In genomic region chr11:46337626-46338345, GRCh38 we compare ENCODE assay signal across 26 cellular contexts. TPM values are rescaled to one million over a fixed set of nuclear protein-coding genes. Genes with fewer than 3 reads are reported as not detected.
DNase-seq lines count a peak whose midpoint lies in the region; ATAC-seq and TF ChIP-seq lines count a peak whose summit lies in the region.
"Had no signal": no experiment of that assay in that cellular context is flagged by ENCODE, and none has a peak within 500 bp of the region (broad histone marks: within the 10 kb centered on the region; RNA-seq: fewer than 3 reads in every experiment).

No MANE protein-coding gene starts in this region.

- CTCF ChIA-PET in activated CD4-positive, alpha-beta T cell treated with anti-CD3 and anti-CD28 coated beads for 36 hours (lab: Charles Lee), result interaction anchor here (0.9 to 10.2 kb wide), 2 partner anchors 8 to 10 kb away, joined by 3 to 139 read pairs; partner anchors contain the start of gene DGKZ

- H4K91ac ChIP-seq in H9 (ENCODE audit: insufficient read length, low read depth, low read length) (no peak overlapping the region), trophoblast cell (ENCODE audit: low read depth, low read length) (peak overlapping the region; percentile 41)

- H4K12ac ChIP-seq in trophoblast cell (ENCODE audit: low read depth, low read length), result no peak overlapping the region

- no peaks in the 10 kb centered on the region for H3K27me3 Mint-ChIP-seq in activated CD4-positive, alpha-beta T cell treated with anti-CD3 and anti-CD28 coated beads for 36 hours
- H3K27me3 Mint-ChIP-seq in H9 (ENCODE audit: low read depth), result peaks cover 25% of the 10 kb centered on the region
- H3K27me3 Mint-ChIP-seq in activated T-helper 1 cell treated with anti-CD3 and anti-CD28 coated beads, Interleukin-12 subunit alpha, Interleukin-12 subunit beta, Interleukin-2, Interleukin-4 antibody, amounts not matched to agents 30 ng/mL and 10 ng/mL and 1 ng/mL, durations not matched to agents 14 hours and 24 hours and 36 hours (ENCODE audit: insufficient read depth), result peaks cover 20% of the 10 kb centered on the region

- H3K56ac ChIP-seq in H9 (ENCODE audit: insufficient read length, low read depth, low read length), result no peak overlapping the region

- H3K4me1 ChIP-seq in H9 (ENCODE audit: insufficient read depth, low read length) (peaks cover 32% of the 10 kb centered on the region), trophoblast cell (ENCODE audit: control insufficient read depth in 1 of 2, insufficient read depth in 2 of 2, low read length in 2 of 2) (peaks cover 28 to 38% of the 10 kb centered on the region in 2 experiments)

- H2BK20ac ChIP-seq in H9 (ENCODE audit: low read depth, low read length, poor library complexity, severe bottlenecking), result no peak overlapping the region

- no peak overlapping the region for H2AFZ ChIP-seq in H9 (ENCODE audit: low read length)
- H2AFZ ChIP-seq in trophoblast cell (ENCODE audit: insufficient read depth, low read length, poor library complexity), result no peak overlapping the region

- no peaks in the 10 kb centered on the region for H3K36me3 ChIP-seq in trophoblast cell (ENCODE audit: control insufficient read depth in 1 of 2, insufficient read depth in 2 of 2, low read length in 2 of 2)
- H3K36me3 ChIP-seq: right lobe of liver had no signal

- H3K27me3 ChIP-seq in H9 (ENCODE audit: insufficient read depth, low read length) (peaks cover 6% of the 10 kb centered on the region; the same call in 1 of the 2 replicates), trophoblast cell (ENCODE audit: insufficient read depth, low read length) (peaks cover 14% of the 10 kb centered on the region)

- no peaks in the 10 kb centered on the region for H3K36me3 Mint-ChIP-seq in activated CD4-positive, alpha-beta T cell treated with anti-CD3 and anti-CD28 coated beads for 36 hours (ENCODE audit: low read depth)
- no peaks in the 10 kb centered on the region; a peak in 1 of 7 replicates for H3K36me3 Mint-ChIP-seq in H9 (ENCODE audit: insufficient read depth in 1 of 3, low read depth in 3 of 3)
- peaks cover 1% of the 10 kb centered on the region for H3K36me3 Mint-ChIP-seq in activated T-helper 1 cell treated with anti-CD3 and anti-CD28 coated beads, Interleukin-12 subunit alpha, Interleukin-12 subunit beta, Interleukin-2, Interleukin-4 antibody, amounts not matched to agents 30 ng/mL and 10 ng/mL and 1 ng/mL, durations not matched to agents 14 hours and 24 hours and 36 hours (ENCODE audit: low read depth)
- H3K36me3 Mint-ChIP-seq: brain, naive B cell had no signal

- H3K18ac ChIP-seq in H9 (ENCODE audit: insufficient read length, low read depth, low read length) (no peak overlapping the region), trophoblast cell (ENCODE audit: low read length) (no peak overlapping the region)

- no peak overlapping the region for H2AK5ac ChIP-seq in H9 (ENCODE audit: insufficient read length, low read length)
- H2AK5ac ChIP-seq in trophoblast cell (ENCODE audit: low read length), result no peak overlapping the region

- H3K4me1 Mint-ChIP-seq in activated CD4-positive, alpha-beta T cell treated with anti-CD3 and anti-CD28 coated beads for 36 hours, result peaks cover 69% of the 10 kb centered on the region
- peaks cover 69 to 89% of the 10 kb centered on the region in 2 experiments for H3K4me1 Mint-ChIP-seq in H9
- peaks cover 29% of the 10 kb centered on the region for H3K4me1 Mint-ChIP-seq in activated T-helper 1 cell treated with anti-CD3 and anti-CD28 coated beads, Interleukin-12 subunit alpha, Interleukin-12 subunit beta, Interleukin-2, Interleukin-4 antibody, amounts not matched to agents 30 ng/mL and 10 ng/mL and 1 ng/mL, durations not matched to agents 14 hours and 24 hours and 36 hours (ENCODE audit: low read depth)

- H3K9me3 Mint-ChIP-seq in activated CD4-positive, alpha-beta T cell treated with anti-CD3 and anti-CD28 coated beads for 36 hours (ENCODE audit: low read depth), result no peaks in the 10 kb centered on the region
- no peaks in the 10 kb centered on the region for H3K9me3 Mint-ChIP-seq in H9
- no peaks in the 10 kb centered on the region for H3K9me3 Mint-ChIP-seq in activated T-helper 1 cell treated with anti-CD3 and anti-CD28 coated beads, Interleukin-12 subunit alpha, Interleukin-12 subunit beta, Interleukin-2, Interleukin-4 antibody, amounts not matched to agents 30 ng/mL and 10 ng/mL and 1 ng/mL, durations not matched to agents 14 hours and 24 hours and 36 hours
- H3K9me3 Mint-ChIP-seq: activated B cell treated with CpG ODN at 0.5 μM for 24 hours; activated naive CD8-positive, alpha-beta T cell treated with anti-CD3 and anti-CD28 coated beads, Interleukin-2, amount 50 U/mL, for 24 hours; naive B cell had no signal

- no peak overlapping the region for H3K4me3 Mint-ChIP-seq in activated CD4-positive, alpha-beta T cell treated with anti-CD3 and anti-CD28 coated beads for 36 hours
- peak overlapping the region in 1 of 2 experiments; percentile 64; a peak in 1 of 5 replicates for H3K4me3 Mint-ChIP-seq in H9
- H3K4me3 Mint-ChIP-seq in activated T-helper 1 cell treated with anti-CD3 and anti-CD28 coated beads, Interleukin-12 subunit alpha, Interleukin-12 subunit beta, Interleukin-2, Interleukin-4 antibody, amounts not matched to agents 30 ng/mL and 10 ng/mL and 1 ng/mL, durations not matched to agents 14 hours and 24 hours and 36 hours, result no peak overlapping the region
- H3K4me3 Mint-ChIP-seq: activated B cell treated with CpG ODN at 0.5 μM for 24 hours; activated naive CD8-positive, alpha-beta T cell treated with anti-CD3 and anti-CD28 coated beads, Interleukin-2, amount 50 U/mL, for 24 hours; naive B cell had no signal

- H3K4ac ChIP-seq in H9 (ENCODE audit: low read depth, low read length) (no peak overlapping the region), trophoblast cell (ENCODE audit: low read depth, low read length) (no peak overlapping the region)

- no peaks in the 10 kb centered on the region for H4K20me1 ChIP-seq in H9 (ENCODE audit: control insufficient read depth, insufficient read depth, insufficient read length)

- intact Hi-C loops in activated CD4-positive, alpha-beta T cell treated with anti-CD3 and anti-CD28 coated beads for 36 hours (cut with DNase I, micrococcal nuclease), result no loop called here
- intact Hi-C loops in activated T-helper 1 cell treated with anti-CD3 and anti-CD28 coated beads, Interleukin-12 subunit alpha, Interleukin-12 subunit beta, Interleukin-2, Interleukin-4 antibody, amounts not matched to agents 30 ng/mL and 10 ng/mL and 1 ng/mL, durations not matched to agents 14 hours and 24 hours and 36 hours (cut with micrococcal nuclease), result no loop called here

- no peak overlapping the region for H3K4me2 ChIP-seq in H9 (ENCODE audit: insufficient read depth, insufficient read length, low read length)
- no peak overlapping the region for H3K4me2 ChIP-seq in trophoblast cell (ENCODE audit: low read length)

- H3T11ph ChIP-seq in H9 (ENCODE audit: low read length), result no peak overlapping the region

- H3K9me3 ChIP-seq in H9 (ENCODE audit: control insufficient read depth, low read depth, low read length) (no peaks in the 10 kb centered on the region), trophoblast cell (ENCODE audit: insufficient read depth, low read depth, low read length) (peaks cover 5% of the 10 kb centered on the region)
- H3K9me3 ChIP-seq: right lobe of liver had no signal

- H4K8ac ChIP-seq in H9 (replicated peaks; ENCODE audit: insufficient read length, low read depth, low read length) (no peak overlapping the region), trophoblast cell (ENCODE audit: low read depth, low read length) (no peak overlapping the region)

- TF ChIP-seq CTCF in H9 (conservative IDR thresholded peaks at IDR 0.05), result no peak

- H3K79me2 ChIP-seq in H9 (ENCODE audit: insufficient read depth, low read length), result no peaks in the 10 kb centered on the region
- no peaks in the 10 kb centered on the region for H3K79me2 ChIP-seq in trophoblast cell (ENCODE audit: control insufficient read depth, insufficient read depth, low read length, poor library complexity)
- H3K79me2 ChIP-seq: parathyroid adenoma had no signal

- no peak for ATAC-seq in activated CD4-positive, alpha-beta T cell treated with anti-CD3 and anti-CD28 coated beads for 36 hours
- no peak for ATAC-seq in GM19463 (IDR thresholded peaks at IDR 0.05; ENCODE audit: unreplicated experiment)

- H2BK12ac ChIP-seq in H9 (ENCODE audit: insufficient read length, low read depth, low read length) (no peak overlapping the region), trophoblast cell (ENCODE audit: low read length) (peak overlapping the region; percentile 21)

- DNase-seq in activated CD4-positive, alpha-beta T cell treated with anti-CD3 and anti-CD28 coated beads for 36 hours, result no peak
- no peak for DNase-seq in activated CD4-positive, alpha-beta T cell treated with anti-CD3 and anti-CD28 coated beads for 48 hours
- no peak for DNase-seq in H9
- no peak for DNase-seq in activated T-helper 1 cell treated with anti-CD3 and anti-CD28 coated beads, Interleukin-12 subunit alpha, Interleukin-12 subunit beta, Interleukin-2, Interleukin-4 antibody, amounts not matched to agents 30 ng/mL and 10 ng/mL and 1 ng/mL, durations not matched to agents 14 hours and 24 hours and 36 hours (ENCODE audit: low spot score)
- peak in 1 of 2 donors; percentile 69 for DNase-seq in trophoblast cell
- no peak for DNase-seq in EL
- no peak for DNase-seq in GDM1 (lab: John Stamatoyannopoulos, UW)
- DNase-seq: activated B cell treated with CpG ODN at 0.5 μM for 24 hours; activated CD4-positive, alpha-beta T cell treated with anti-CD3 and anti-CD28 coated beads, Interleukin-2, amount 50 U/mL, for 48 hours; activated CD8-positive, alpha-beta memory T cell treated with anti-CD3 and anti-CD28 coated beads, Interleukin-2, amount 50 U/mL, for 4 hours; activated naive CD8-positive, alpha-beta T cell treated with anti-CD3 and anti-CD28 coated beads, Interleukin-2, amount 50 U/mL, for 24 hours; AML-193; head of caudate nucleus; Karpas-422; naive B cell; NCI-H1048; NCI-H187 treated with DMSO at 0.1 percent for 48 hours; right lobe of liver; RPMI8226; stimulated activated CD4-positive, alpha-beta T cell treated with anti-CD3 and anti-CD28 coated beads, Interleukin-12 subunit alpha, Interleukin-12 subunit beta, amount 100 ng/mL, for 4 hours; stimulated activated CD4-positive, alpha-beta T cell treated with anti-CD3 and anti-CD28 coated beads, Interleukin-4, amount 100 ng/mL, for 4 hours; stimulated activated naive CD4-positive, alpha-beta T cell treated with Interleukin-2 at 50 U/mL for 16 hours had no signal

- no peak overlapping the region for H3K14ac ChIP-seq in H9 (ENCODE audit: insufficient read depth, low read length)
- H3K14ac ChIP-seq in trophoblast cell (ENCODE audit: low read length), result no peak overlapping the region

- H2BK120ac ChIP-seq in H9 (ENCODE audit: low read depth, low read length, poor library complexity, severe bottlenecking) (no peak overlapping the region), trophoblast cell (ENCODE audit: insufficient read depth, low read length, poor library complexity) (no peak overlapping the region)

- no CpG with 5 or more reads among the region's 13 CpGs for WGBS in H9 (ENCODE audit: extremely low coverage, insufficient read length, low lambda C conversion rate)
- no CpG with 5 or more reads among the region's 13 CpGs for WGBS in trophoblast cell (ENCODE audit: extremely low coverage, insufficient coverage, insufficient read length)

- H3K79me1 ChIP-seq in H9 (ENCODE audit: insufficient read depth, low read depth, low read length, poor library complexity, severe bottlenecking), result no peaks in the 10 kb centered on the region
- H3K79me1 ChIP-seq in trophoblast cell (ENCODE audit: low read length), result peaks cover 15% of the 10 kb centered on the region

- POLR2A ChIA-PET in activated CD4-positive, alpha-beta T cell treated with anti-CD3 and anti-CD28 coated beads for 36 hours (lab: Charles Lee), result interaction anchor here (0.7 kb wide), 1 partner anchor 24 kb away, joined by 3 read pairs; no protein-coding TSS in a partner anchor

- H3K4me3 ChIP-seq in trophoblast cell (ENCODE audit: low read depth, low read length), result no peak overlapping the region
- H3K4me3 ChIP-seq: right lobe of liver had no signal

- peak overlapping the region; percentile 13 for H3K27ac Mint-ChIP-seq in activated CD4-positive, alpha-beta T cell treated with anti-CD3 and anti-CD28 coated beads for 36 hours
- peak overlapping the region; percentile 51 to 98 (median 98); a peak in 6 of 7 replicates for H3K27ac Mint-ChIP-seq in H9
- peak overlapping the region; percentile 34 for H3K27ac Mint-ChIP-seq in activated T-helper 1 cell treated with anti-CD3 and anti-CD28 coated beads, Interleukin-12 subunit alpha, Interleukin-12 subunit beta, Interleukin-2, Interleukin-4 antibody, amounts not matched to agents 30 ng/mL and 10 ng/mL and 1 ng/mL, durations not matched to agents 14 hours and 24 hours and 36 hours
- H3K27ac Mint-ChIP-seq: activated B cell treated with CpG ODN at 0.5 μM for 24 hours had no signal

- H3K9ac ChIP-seq in H9 (ENCODE audit: extremely low read depth, insufficient read length, low read length), result no peak overlapping the region
- no peak overlapping the region for H3K9ac ChIP-seq in trophoblast cell (ENCODE audit: low read length)
- H3K9ac ChIP-seq: parathyroid adenoma had no signal

- H3K23ac ChIP-seq in H9 (ENCODE audit: insufficient read length, low read depth, low read length) (no peak overlapping the region), trophoblast cell (ENCODE audit: low read length) (no peak overlapping the region)

- no peak overlapping the region for H2BK15ac ChIP-seq in H9 (ENCODE audit: low read depth, low read length)

- no peak overlapping the region for H2BK5ac ChIP-seq in H9 (ENCODE audit: insufficient read length, low read length)
- no peak overlapping the region for H2BK5ac ChIP-seq in trophoblast cell (ENCODE audit: low read depth, low read length, poor library complexity)

- H3K23me2 ChIP-seq in H9 (ENCODE audit: insufficient read length, low read depth, low read length, poor library complexity, severe bottlenecking), result peaks cover 7% of the 10 kb centered on the region

- H3K27ac ChIP-seq in H9 (ENCODE audit: insufficient read length, low read depth, low read length), result no peak overlapping the region
- H3K27ac ChIP-seq in trophoblast cell (ENCODE audit: low read depth, low read length), result no peak overlapping the region

- H4K5ac ChIP-seq in H9 (ENCODE audit: insufficient read length, low read depth, low read length), result no peak overlapping the region

RNA-seq across cellular contexts. Expression of gene DGKZ, which starts 9.5 kb away (rescaled TPM):
- 100 to 1,000 TPM in 1 of 2 experiments, 10 to 100 TPM in 1; 87.6 to 101 TPM for total RNA-seq in activated CD4-positive, alpha-beta T cell treated with anti-CD3 and anti-CD28 coated beads for 36 hours
- total RNA-seq in H9 (2021), result 68.8 and 68.9 TPM in 2 replicates
- total RNA-seq in activated T-helper 1 cell treated with anti-CD3 and anti-CD28 coated beads, Interleukin-12 subunit alpha, Interleukin-12 subunit beta, Interleukin-2, Interleukin-4 antibody, amounts not matched to agents 30 ng/mL and 10 ng/mL and 1 ng/mL, durations not matched to agents 14 hours and 24 hours and 36 hours, result 101 TPM in 2 replicates
- 79.6 and 80.8 TPM in 2 replicates for polyA plus RNA-seq in trophoblast cell (2013)

RNA-seq across cellular contexts. Expression of gene MDK, which starts 43.7 kb away (rescaled TPM):
- total RNA-seq in activated CD4-positive, alpha-beta T cell treated with anti-CD3 and anti-CD28 coated beads for 36 hours, result 1 to 10 TPM; 3.0 to 6.7 TPM
- 392 and 407 TPM in 2 replicates for total RNA-seq in H9 (2021)
- total RNA-seq in activated T-helper 1 cell treated with anti-CD3 and anti-CD28 coated beads, Interleukin-12 subunit alpha, Interleukin-12 subunit beta, Interleukin-2, Interleukin-4 antibody, amounts not matched to agents 30 ng/mL and 10 ng/mL and 1 ng/mL, durations not matched to agents 14 hours and 24 hours and 36 hours, result 5.0 and 7.1 TPM in 2 replicates
- polyA plus RNA-seq in trophoblast cell (2013), result 2,817 and 2,859 TPM in 2 replicates

RNA-seq across cellular contexts. Expression of gene CHRM4, which starts 53.8 kb away (rescaled TPM):
- total RNA-seq in activated CD4-positive, alpha-beta T cell treated with anti-CD3 and anti-CD28 coated beads for 36 hours, result under 1 TPM in 1 of 2 experiments, not detected in 1; 0.19 TPM
- total RNA-seq in H9 (2021), result 1.0 and 1.1 TPM in 2 replicates
- 1.2 TPM in 2 replicates for total RNA-seq in activated T-helper 1 cell treated with anti-CD3 and anti-CD28 coated beads, Interleukin-12 subunit alpha, Interleukin-12 subunit beta, Interleukin-2, Interleukin-4 antibody, amounts not matched to agents 30 ng/mL and 10 ng/mL and 1 ng/mL, durations not matched to agents 14 hours and 24 hours and 36 hours
- 0.40 and 0.57 TPM in 2 replicates for polyA plus RNA-seq in trophoblast cell (2013)
- total RNA-seq: left lobe of liver, right lobe of liver had no signal

Comparison
In these comparisons a context has a peak if more than half of its experiments do, and no peak if none do; other contexts are left out.
1. H3K27ac Mint-ChIP-seq: peak in every context shown above with its lines; median percentile 98 in H9; 34 in activated T-helper 1 cell treated with anti-CD3 and anti-CD28 coated beads, Interleukin-12 subunit alpha, Interleukin-12 subunit beta, Interleukin-2, Interleukin-4 antibody, amounts not matched to agents 30 ng/mL and 10 ng/mL and 1 ng/mL, durations not matched to agents 14 hours and 24 hours and 36 hours; 13 in activated CD4-positive, alpha-beta T cell treated with anti-CD3 and anti-CD28 coated beads for 36 hours.
2. RNA of gene MDK, which starts 43.7 kb away (total RNA-seq): 392 to 407 TPM in H9; 5.0 to 7.1 TPM in activated T-helper 1 cell treated with anti-CD3 and anti-CD28 coated beads, Interleukin-12 subunit alpha, Interleukin-12 subunit beta, Interleukin-2, Interleukin-4 antibody, amounts not matched to agents 30 ng/mL and 10 ng/mL and 1 ng/mL, durations not matched to agents 14 hours and 24 hours and 36 hours and 3.0 to 6.7 TPM in activated CD4-positive, alpha-beta T cell treated with anti-CD3 and anti-CD28 coated beads for 36 hours; every median in the first group is over 10 times any median in the second.